In genomic region chr22:29971607-29972006, GRCh38 we compare ENCODE assay signal across 28 cellular contexts.
"Had no signal": no experiment of that assay in that cellular context is flagged by ENCODE, and none has a peak within 500 bp of the region (broad histone marks: within the 10 kb centered on the region; RNA-seq: fewer than 3 reads in every experiment).

No MANE protein-coding gene starts in this region.

- H3K9me3 ChIP-seq: adrenal gland, ascending aorta, esophagus squamous epithelium, gastroesophageal sphincter had no signal

- H3K36me3 ChIP-seq: adrenal gland, ascending aorta, brain microvascular endothelial cell, gastroesophageal sphincter had no signal

- DNase-seq: activated B cell treated with CpG ODN at 0.5 μM for 24 hours; activated CD4-positive, alpha-beta T cell treated with anti-CD3 and anti-CD28 coated beads for 48 hours; activated CD4-positive, alpha-beta T cell treated with anti-CD3 and anti-CD28 coated beads, Interleukin-2, amount 50 U/mL, for 1 hour; activated CD4-positive, alpha-beta T cell treated with anti-CD3 and anti-CD28 coated beads, Interleukin-2, amount 50 U/mL, for 48 hours; activated CD8-positive, alpha-beta memory T cell treated with anti-CD3 and anti-CD28 coated beads, Interleukin-2, amount 10 ng/mL, durations not matched to agents 7 days and 5 days; activated CD8-positive, alpha-beta memory T cell treated with anti-CD3 and anti-CD28 coated beads, Interleukin-2, amount 50 U/mL, for 4 hours; activated CD8-positive, alpha-beta T cell treated with anti-CD3 and anti-CD28 coated beads for 36 hours; activated effector memory CD4-positive, alpha-beta T cell treated with anti-CD3 and anti-CD28 coated beads, Interleukin-2, amount 50 U/mL, for 16 hours; activated naive CD4-positive, alpha-beta T cell treated with anti-CD3 and anti-CD28 coated beads for 36 hours; activated naive CD8-positive, alpha-beta T cell treated with anti-CD3 and anti-CD28 coated beads for 36 hours; activated naive CD8-positive, alpha-beta T cell treated with anti-CD3 and anti-CD28 coated beads, Interleukin-2, amount 50 U/mL, for 24 hours; activated T-cell treated with anti-CD3 and anti-CD28 coated beads, Interleukin-2, amount 50 U/mL, for 1 hour; activated T-cell treated with anti-CD3 and anti-CD28 coated beads, Interleukin-2, amount 50 U/mL, for 48 hours; adrenal gland; brain microvascular endothelial cell; dorsolateral prefrontal cortex; effector memory CD8-positive, alpha-beta T cell; esophagus squamous epithelium; foreskin melanocyte; T-helper 1 cell; T-helper 17 cell; T1000; WERI-Rb-1 had no signal

- H3K27ac ChIP-seq: adrenal gland, ascending aorta, brain microvascular endothelial cell, coronary artery, epithelial cell of prostate, gastroesophageal sphincter, WERI-Rb-1 had no signal

- H3K27me3 ChIP-seq: adrenal gland, ascending aorta, brain microvascular endothelial cell, dorsolateral prefrontal cortex, esophagus squamous epithelium, gastroesophageal sphincter had no signal

- H3K4me3 ChIP-seq: adrenal gland, ascending aorta, coronary artery, dorsolateral prefrontal cortex, esophagus squamous epithelium, gastroesophageal sphincter had no signal

- H3K4me1 ChIP-seq: ascending aorta had no signal

- ATAC-seq: activated CD4-positive, CD25-positive, alpha-beta regulatory T cell treated with anti-CD3 and anti-CD28 coated beads, Interleukin-2, amount 50 U/mL, for 24 hours; activated CD8-positive, alpha-beta memory T cell treated with anti-CD3 and anti-CD28 coated beads, Interleukin-2, amount 10 ng/mL, durations not matched to agents 7 days and 5 days; activated CD8-positive, alpha-beta T cell treated with anti-CD3 and anti-CD28 coated beads for 36 hours; activated naive CD8-positive, alpha-beta T cell treated with anti-CD3 and anti-CD28 coated beads, Interleukin-2, amount 50 U/mL, for 24 hours; effector memory CD8-positive, alpha-beta T cell; gastroesophageal sphincter; T-helper 17 cell had no signal
